Comparison of ENCODE assay signal across 27 cellular contexts in genomic region chr12:110957652-110958051, GRCh38. TPM values are rescaled to one million over a fixed set of nuclear protein-coding genes. Genes with fewer than 3 reads are reported as not detected.
A peak's percentile ranks its signal among the peaks of the same experiment; 100 is the strongest.
DNase-seq lines count a peak whose midpoint lies in the region; ATAC-seq and TF ChIP-seq lines count a peak whose summit lies in the region.
"Had no signal": no experiment of that assay in that cellular context is flagged by ENCODE, and none has a peak within 500 bp of the region (broad histone marks: within the 10 kb centered on the region; RNA-seq: fewer than 3 reads in every experiment).

No MANE protein-coding gene starts in this region.

- H3K4me3 Mint-ChIP-seq in nephron progenitor cell, result no peak overlapping the region
- no peak overlapping the region for H3K4me3 Mint-ChIP-seq in T-helper 17 cell
- H3K4me3 Mint-ChIP-seq in activated CD8-positive, alpha-beta T cell treated with anti-CD3 and anti-CD28 coated beads, Interleukin-2, amount 10 ng/mL, durations not matched to agents 7 days and 5 days, result no peak overlapping the region
- H3K4me3 Mint-ChIP-seq in type B pancreatic cell, result no peak overlapping the region
- H3K4me3 Mint-ChIP-seq: activated CD4-positive, alpha-beta T cell treated with anti-CD3 and anti-CD28 coated beads, Interleukin-2, amount 10 ng/mL, durations not matched to agents 7 days and 5 days; CD8-positive, alpha-beta T cell had no signal

- H3K36me3 ChIP-seq in BE2C, result no peaks in the 10 kb centered on the region
- H3K36me3 ChIP-seq: left lung, thoracic aorta, uterus had no signal

- H3K27ac Mint-ChIP-seq in nephron progenitor cell (peak overlapping the region; percentile 74), T-helper 17 cell (no peak overlapping the region), type B pancreatic cell (no peak overlapping the region)
- H3K27ac Mint-ChIP-seq in activated CD8-positive, alpha-beta T cell treated with anti-CD3 and anti-CD28 coated beads, Interleukin-2, amount 10 ng/mL, durations not matched to agents 7 days and 5 days, result no peak overlapping the region
- H3K27ac Mint-ChIP-seq: activated CD4-positive, alpha-beta T cell treated with anti-CD3 and anti-CD28 coated beads, Interleukin-2, amount 10 ng/mL, durations not matched to agents 7 days and 5 days; CD8-positive, alpha-beta T cell had no signal

- ATAC-seq in SK-N-SH treated with all-trans-retinoic acid at 6 μM for 48 hours, result peak; percentile 100
- no peak for ATAC-seq in T-helper 17 cell
- no peak for ATAC-seq in activated CD8-positive, alpha-beta T cell treated with anti-CD3 and anti-CD28 coated beads, Interleukin-2, amount 10 ng/mL, durations not matched to agents 7 days and 5 days
- ATAC-seq: CD8-positive, alpha-beta T cell; left lung had no signal

- CTCF ChIA-PET in activated CD8-positive, alpha-beta T cell treated with anti-CD3 and anti-CD28 coated beads, Interleukin-2, amount 10 ng/mL, durations not matched to agents 7 days and 5 days (lab: Charles Lee), result no interaction called here

- TF ChIP-seq POLR2A in NB4 (IDR thresholded peaks at IDR 0.05; ENCODE audit: extremely low read depth, insufficient read length), result no peak

- H3K36me3 Mint-ChIP-seq in nephron progenitor cell (ENCODE audit: low read depth), result no peaks in the 10 kb centered on the region
- H3K36me3 Mint-ChIP-seq in T-helper 17 cell (ENCODE audit: low read depth), result no peaks in the 10 kb centered on the region
- H3K36me3 Mint-ChIP-seq in activated CD8-positive, alpha-beta T cell treated with anti-CD3 and anti-CD28 coated beads, Interleukin-2, amount 10 ng/mL, durations not matched to agents 7 days and 5 days (ENCODE audit: low read depth), result no peaks in the 10 kb centered on the region
- no peaks in the 10 kb centered on the region for H3K36me3 Mint-ChIP-seq in type B pancreatic cell
- H3K36me3 Mint-ChIP-seq: CD8-positive, alpha-beta T cell had no signal

- no peak overlapping the region for H3K4me3 ChIP-seq in BE2C (ENCODE audit: low read depth, low read length)
- H3K4me3 ChIP-seq in NB4 (ENCODE audit: low read depth, low read length), result no peak overlapping the region
- H3K4me3 ChIP-seq: left lung, thoracic aorta, uterus had no signal

- POLR2A ChIA-PET in activated CD8-positive, alpha-beta T cell treated with anti-CD3 and anti-CD28 coated beads, Interleukin-2, amount 10 ng/mL, durations not matched to agents 7 days and 5 days (lab: Charles Lee), result no interaction called here

- H3K27me3 ChIP-seq in BE2C, result no peaks in the 10 kb centered on the region

- no peaks in the 10 kb centered on the region for H3K9me3 ChIP-seq in BE2C
- no peaks in the 10 kb centered on the region for H3K9me3 ChIP-seq in T-helper 17 cell (ENCODE audit: control insufficient read depth, low read length, poor library complexity, severe bottlenecking)
- H3K9me3 ChIP-seq: thoracic aorta, uterus had no signal

- H3K4me1 ChIP-seq in BE2C, result no peaks in the 10 kb centered on the region
- H3K4me1 ChIP-seq: left lung, uterus had no signal

- H3K9me3 Mint-ChIP-seq in nephron progenitor cell (peaks cover 22% of the 10 kb centered on the region), type B pancreatic cell (no peaks in the 10 kb centered on the region)
- no peaks in the 10 kb centered on the region for H3K9me3 Mint-ChIP-seq in activated CD8-positive, alpha-beta T cell treated with anti-CD3 and anti-CD28 coated beads, Interleukin-2, amount 10 ng/mL, durations not matched to agents 7 days and 5 days (ENCODE audit: insufficient read depth)
- H3K9me3 Mint-ChIP-seq: activated CD4-positive, alpha-beta T cell treated with anti-CD3 and anti-CD28 coated beads, Interleukin-2, amount 10 ng/mL, durations not matched to agents 7 days and 5 days; CD8-positive, alpha-beta T cell had no signal

- TF ChIP-seq CTCF in BE2C (IDR thresholded peaks at IDR 0.05; ENCODE audit: low read depth, low read length) (no peak), NB4 (IDR thresholded peaks at IDR 0.05; ENCODE audit: low read depth, low read length) (no peak), nephron progenitor cell (IDR thresholded peaks at IDR 0.05) (no peak), type B pancreatic cell (conservative IDR thresholded peaks at IDR 0.05) (no peak)

- H3K27me3 Mint-ChIP-seq in nephron progenitor cell (ENCODE audit: low read depth, poor library complexity) (peaks cover 20% of the 10 kb centered on the region), T-helper 17 cell (peaks cover 42% of the 10 kb centered on the region), type B pancreatic cell (peaks cover 37% of the 10 kb centered on the region)
- H3K27me3 Mint-ChIP-seq in activated CD8-positive, alpha-beta T cell treated with anti-CD3 and anti-CD28 coated beads, Interleukin-2, amount 10 ng/mL, durations not matched to agents 7 days and 5 days (ENCODE audit: low read depth), result peaks cover 19% of the 10 kb centered on the region

- peak; percentile 61 for DNase-seq in BE2C
- DNase-seq in NB4 (ENCODE audit: low read depth), result peak; percentile 16
- no peak for DNase-seq in nephron progenitor cell
- no peak for DNase-seq in activated CD4-positive, alpha-beta T cell treated with anti-CD3 and anti-CD28 coated beads for 48 hours
- DNase-seq in T-helper 17 cell, result no peak
- no peak for DNase-seq in activated CD8-positive, alpha-beta T cell treated with anti-CD3 and anti-CD28 coated beads, Interleukin-2, amount 10 ng/mL, durations not matched to agents 7 days and 5 days
- DNase-seq in type B pancreatic cell (ENCODE audit: extremely low spot score, unreplicated experiment), result no peak
- DNase-seq: activated CD4-positive, alpha-beta T cell treated with anti-CD3 and anti-CD28 coated beads, Interleukin-2, amount 10 ng/mL, durations not matched to agents 7 days and 5 days; activated T-cell treated with anti-CD3 and anti-CD28 coated beads, Interleukin-2, amount 50 U/mL, for 48 hours; CD8-positive, alpha-beta T cell; dermis blood vessel endothelial cell; DMS 273 treated with DMSO at 0.1 percent for 48 hours; KBM-7; left lung; mesenchymal stem cell; MM.1S; NCI-H1417 treated with DMSO at 0.1 percent for 48 hours; NCI-H510A treated with DMSO at 0.1 percent for 48 hours; stimulated activated naive CD4-positive, alpha-beta T cell; T-helper 2 cell; uterus had no signal

- H3K4me1 Mint-ChIP-seq in nephron progenitor cell (no peaks in the 10 kb centered on the region), T-helper 17 cell (no peaks in the 10 kb centered on the region), type B pancreatic cell (ENCODE audit: unreplicated experiment) (no peaks in the 10 kb centered on the region)
- H3K4me1 Mint-ChIP-seq in activated CD8-positive, alpha-beta T cell treated with anti-CD3 and anti-CD28 coated beads, Interleukin-2, amount 10 ng/mL, durations not matched to agents 7 days and 5 days (ENCODE audit: low read depth), result no peaks in the 10 kb centered on the region
- H3K4me1 Mint-ChIP-seq: activated CD4-positive, alpha-beta T cell treated with anti-CD3 and anti-CD28 coated beads, Interleukin-2, amount 10 ng/mL, durations not matched to agents 7 days and 5 days had no signal

TF ChIP-seq in SK-N-SH treated with all-trans-retinoic acid at 6 μM for 48 hours, 23 proteins besides CTCF, POLR2A, EP300 and RAD21:
- no peak for TF ChIP-seq CSDC2 (CRISPR knock-in tag; IDR thresholded peaks at IDR 0.05)
- TF ChIP-seq ZFP30 (CRISPR knock-in tag; IDR thresholded peaks at IDR 0.05), result no peak
- no peak for TF ChIP-seq TSHZ2 (CRISPR knock-in tag; IDR thresholded peaks at IDR 0.05)
- TF ChIP-seq TOX (CRISPR knock-in tag; IDR thresholded peaks at IDR 0.05; ENCODE audit: borderline replicate concordance), result no peak
- no peak for TF ChIP-seq PPARA (CRISPR knock-in tag; IDR thresholded peaks at IDR 0.05; ENCODE audit: borderline replicate concordance)
- no peak for TF ChIP-seq ZC3H10 (CRISPR knock-in tag; IDR thresholded peaks at IDR 0.05)
- TF ChIP-seq, protein P1, sequence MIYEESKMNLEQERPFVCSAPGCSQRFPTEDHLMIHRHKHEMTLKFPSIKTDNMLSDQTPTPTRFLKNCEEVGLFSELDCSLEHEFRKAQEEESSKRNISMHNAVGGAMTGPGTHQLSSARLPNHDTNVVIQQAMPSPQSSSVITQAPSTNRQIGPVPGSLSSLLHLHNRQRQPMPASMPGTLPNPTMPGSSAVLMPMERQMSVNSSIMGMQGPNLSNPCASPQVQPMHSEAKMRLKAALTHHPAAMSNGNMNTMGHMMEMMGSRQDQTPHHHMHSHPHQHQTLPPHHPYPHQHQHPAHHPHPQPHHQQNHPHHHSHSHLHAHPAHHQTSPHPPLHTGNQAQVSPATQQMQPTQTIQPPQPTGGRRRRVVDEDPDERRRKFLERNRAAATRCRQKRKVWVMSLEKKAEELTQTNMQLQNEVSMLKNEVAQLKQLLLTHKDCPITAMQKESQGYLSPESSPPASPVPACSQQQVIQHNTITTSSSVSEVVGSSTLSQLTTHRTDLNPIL (CRISPR knock-in tag; IDR thresholded peaks at IDR 0.05; ENCODE audit: low read depth), result no peak
- no peak for TF ChIP-seq TCF4 (CRISPR knock-in tag; IDR thresholded peaks at IDR 0.05; ENCODE audit: borderline replicate concordance)
- TF ChIP-seq ZNF8 (CRISPR knock-in tag; IDR thresholded peaks at IDR 0.05), result no peak

RNA-seq across cellular contexts. Expression of gene MYL2, which starts 37.3 kb away (rescaled TPM):
- not detected for polyA plus RNA-seq in BE2C (2012; ENCODE audit: insufficient read depth, insufficient read length, low read depth)
- not detected for total RNA-seq in T-helper 17 cell
- total RNA-seq in activated CD8-positive, alpha-beta T cell treated with anti-CD3 and anti-CD28 coated beads, Interleukin-2, amount 10 ng/mL, durations not matched to agents 7 days and 5 days, result not detected
- not detected in 2 replicates for total RNA-seq in type B pancreatic cell (ENCODE audit: low replicate concordance)
- total RNA-seq: activated CD4-positive, alpha-beta T cell treated with anti-CD3 and anti-CD28 coated beads, Interleukin-2, amount 10 ng/mL, durations not matched to agents 7 days and 5 days; CD8-positive, alpha-beta T cell; fibroblast of lung; H4; HT-29; SK-MEL-5 had no signal
- polyA plus RNA-seq: fibroblast of lung had no signal

Comparison
In these comparisons a context has a peak if more than half of its experiments do, and no peak if none do; other contexts are left out.
1. DNase-seq: peak in BE2C (single experiment) and NB4 (single experiment); none in nephron progenitor cell (single experiment), activated CD4-positive, alpha-beta T cell treated with anti-CD3 and anti-CD28 coated beads for 48 hours (single experiment), T-helper 17 cell (0 of 3), activated CD8-positive, alpha-beta T cell treated with anti-CD3 and anti-CD28 coated beads, Interleukin-2, amount 10 ng/mL, durations not matched to agents 7 days and 5 days (single experiment) and type B pancreatic cell (single experiment).